In genomic region chr22:27885977-27886842, GRCh38 we compare ENCODE assay signal across 8 cellular contexts. TPM values are rescaled to one million over a fixed set of nuclear protein-coding genes. Genes with fewer than 3 reads are reported as not detected.
DNase-seq lines count a peak whose midpoint lies in the region; ATAC-seq, FAIRE-seq and TF ChIP-seq lines count a peak whose summit lies in the region.

No MANE protein-coding gene starts in this region.

- H2AFZ ChIP-seq in astrocyte (ENCODE audit: low read depth, low read length): no peak overlapping the region

- TF ChIP-seq CTCF in astrocyte (IDR thresholded peaks at IDR 0.05; ENCODE audit: insufficient read depth, low read depth, low read length): peak; percentile 85

- H3K79me2 ChIP-seq in astrocyte (ENCODE audit: insufficient read depth, low read length): peaks cover 40% of the 10 kb centered on the region

- H3K27me3 ChIP-seq in astrocyte (ENCODE audit: insufficient read depth, low read length): no peaks in the 10 kb centered on the region

- FAIRE-seq in A204.1 (lab: Jason Lieb, UNC) (peak; percentile 90), astrocyte (lab: Jason Lieb, UNC) (peak; percentile 87)

- H3K27ac ChIP-seq in astrocyte (ENCODE audit: low read depth, low read length): peak overlapping the region; percentile 64

- H3K9me3 Mint-ChIP-seq in astrocyte (ENCODE audit: unreplicated experiment): no peaks in the 10 kb centered on the region

- H3K27me3 Mint-ChIP-seq in astrocyte (ENCODE audit: low read depth, unreplicated experiment): no peaks in the 10 kb centered on the region

- peaks cover 41% of the 10 kb centered on the region for H3K36me3 ChIP-seq in astrocyte (ENCODE audit: insufficient read depth, low read length)

- H3K9ac ChIP-seq in astrocyte (ENCODE audit: low read length): peak overlapping the region; percentile 1

- H3K4me1 ChIP-seq in astrocyte (ENCODE audit: insufficient read depth, low read length): peaks cover 23% of the 10 kb centered on the region

- H3K4me1 Mint-ChIP-seq in astrocyte (ENCODE audit: low read depth, unreplicated experiment): peaks cover 26% of the 10 kb centered on the region

- no peak for ATAC-seq in HG03521 (IDR thresholded peaks at IDR 0.05; ENCODE audit: unreplicated experiment)

- H3K4me3 Mint-ChIP-seq in astrocyte (ENCODE audit: unreplicated experiment): no peak overlapping the region

- peaks cover 84% of the 10 kb centered on the region for H4K20me1 ChIP-seq in astrocyte (ENCODE audit: insufficient read depth, low read length)

- DNase-seq in GM04503 (ENCODE audit: low read depth) (peak; percentile 86), NOMO-1 treated with dmso at 0.1 percent for 144 hours (lab: John Stamatoyannopoulos, UW; ENCODE audit: unreplicated experiment) (peak; percentile 9), astrocyte (ENCODE audit: low read depth) (peak; percentile 87), hepatic stellate cell (ENCODE audit: low spot score) (peak; percentile 75), NCI-H1092 treated with DMSO at 0.1 percent for 48 hours (lab: John Stamatoyannopoulos, UW) (no peak)
- DNase-seq in stimulated activated CD4-positive, alpha-beta T cell treated with anti-CD3 and anti-CD28 coated beads, Interleukin-12 subunit alpha, Interleukin-12 subunit beta, amount 100 ng/mL, for 48 hours (ENCODE audit: low read depth in 2 of 3, low spot score in 1 of 3): peak in 2 of 3 donors; percentile 11 to 35

- H3K27ac Mint-ChIP-seq in astrocyte (ENCODE audit: unreplicated experiment): peak overlapping the region; percentile 79

- H3K9me3 ChIP-seq in astrocyte (ENCODE audit: insufficient read depth, low read depth, low read length): no peaks in the 10 kb centered on the region

- H3K4me3 ChIP-seq in astrocyte (ENCODE audit: insufficient read depth, low read depth, low read length): no peak overlapping the region

- peak overlapping the region; percentile 50 for H3K4me2 ChIP-seq in astrocyte (ENCODE audit: low read length)

- H3K36me3 Mint-ChIP-seq in astrocyte (ENCODE audit: low read depth, unreplicated experiment): peaks cover 11% of the 10 kb centered on the region

RNA-seq across cellular contexts. Expression of gene PITPNB, which starts 32.8 kb away (rescaled TPM):
- 90.0 and 90.6 TPM in 2 replicates for total RNA-seq in astrocyte
